16 cellular contexts compared by ENCODE assay signal in genomic region chr6:147075326-147075840, GRCh38.
DNase-seq lines count a peak whose midpoint lies in the region; ATAC-seq and TF ChIP-seq lines count a peak whose summit lies in the region.
"Had no signal": no experiment of that assay in that cellular context is flagged by ENCODE, and none has a peak within 500 bp of the region (broad histone marks: within the 10 kb centered on the region; RNA-seq: fewer than 3 reads in every experiment).

No MANE protein-coding gene starts in this region.

- H3K56ac ChIP-seq in IMR-90 (ENCODE audit: extremely low read depth, insufficient read depth, low read length): no peak overlapping the region

- H3K4ac ChIP-seq in IMR-90 (ENCODE audit: low read depth, low read length): no peak overlapping the region

- no peak overlapping the region for H4K8ac ChIP-seq in IMR-90 (ENCODE audit: low read depth in 2 of 2, low read length in 2 of 2)

- 80% methylated on average over 1 of the region's 3 CpGs; no CpG with 5 or more reads in 1 of the 2 experiments for WGBS in IMR-90 (ENCODE audit: extremely low coverage in 2 of 2, insufficient read length in 1 of 2), 2 experiments

- H3K9ac ChIP-seq in IMR-90 (ENCODE audit: low read depth, low read length): no peak overlapping the region

- no peaks in the 10 kb centered on the region for H4K20me1 ChIP-seq in IMR-90 (ENCODE audit: insufficient read depth, low read length)

- dilution Hi-C loops in IMR-90 (cut with HindIII; ENCODE audit: low sequenced_read_pairs, unreplicated experiment): no loop called here

- no peak for ATAC-seq in IMR-90 (ENCODE audit: low read depth)
- ATAC-seq in stimulated activated memory B cell treated with anti-CD40 and anti-IgM and Interleukin-4, amounts not matched to agents 10 μg/mL and 1 μg/mL and 100 μg/mL, for 72 hours: peak; percentile 28
- ATAC-seq: A549, GM12878, HepG2 had no signal

- H3K4me1 Mint-ChIP-seq in stimulated activated memory B cell treated with anti-CD40 and anti-IgM and Interleukin-4, amounts not matched to agents 10 μg/mL and 1 μg/mL and 100 μg/mL, for 72 hours: no peaks in the 10 kb centered on the region
- H3K4me1 Mint-ChIP-seq: CD4-positive, alpha-beta memory T cell had no signal

- TF ChIP-seq POLR2A in IMR-90 (IDR thresholded peaks at IDR 0.05; ENCODE audit: low read depth, low read length): no peak

- no peaks in the 10 kb centered on the region for H3K36me3 ChIP-seq in IMR-90 (ENCODE audit: control insufficient read depth, insufficient read depth, low read length)
- H3K36me3 ChIP-seq: BE2C had no signal

- no peak overlapping the region for H4K5ac ChIP-seq in IMR-90 (ENCODE audit: low read depth, low read length)

- TF ChIP-seq CTCF in IMR-90 (conservative IDR thresholded peaks at IDR 0.05; ENCODE audit: low read depth, low read length): no peak

- no peak overlapping the region for H2BK5ac ChIP-seq in IMR-90 (ENCODE audit: low read depth, low read length, poor library complexity, severe bottlenecking)

- TF ChIP-seq RAD21 in IMR-90 (IDR thresholded peaks at IDR 0.05; ENCODE audit: low read length): no peak

- no peaks in the 10 kb centered on the region for H3K27me3 Mint-ChIP-seq in stimulated activated memory B cell treated with anti-CD40 and anti-IgM and Interleukin-4, amounts not matched to agents 10 μg/mL and 1 μg/mL and 100 μg/mL, for 72 hours

- H4K91ac ChIP-seq in IMR-90 (ENCODE audit: insufficient read depth, low read depth, low read length): no peak overlapping the region

- no peak overlapping the region for H2AK9ac ChIP-seq in IMR-90 (replicated peaks; ENCODE audit: low read depth, low read length, poor library complexity)

- H3K14ac ChIP-seq in IMR-90 (replicated peaks; ENCODE audit: low read depth, low read length): no peak overlapping the region

- no peaks in the 10 kb centered on the region for H3K9me3 Mint-ChIP-seq in stimulated activated memory B cell treated with anti-CD40 and anti-IgM and Interleukin-4, amounts not matched to agents 10 μg/mL and 1 μg/mL and 100 μg/mL, for 72 hours
- H3K9me3 Mint-ChIP-seq: CD4-positive, alpha-beta memory T cell; HFFc6 had no signal

- DNase-seq in IMR-90: no peak
- peak; percentile 56 for DNase-seq in SK-MEL-5 (ENCODE audit: low read depth, low spot score)
- DNase-seq in cerebellum (ENCODE audit: low spot score): peak; percentile 45
- DNase-seq in NCI-H526 treated with DMSO at 0.1 percent for 48 hours (lab: John Stamatoyannopoulos, UW): no peak
- no peak for DNase-seq in GOT3 (lab: John Stamatoyannopoulos, UW)
- no peak for DNase-seq in NCI-H774 (lab: John Stamatoyannopoulos, UW)
- DNase-seq: BE2C; CD4-positive, alpha-beta memory T cell; DMS53; HCEC 1CT; HFFc6 had no signal

- H2BK15ac ChIP-seq in IMR-90 (ENCODE audit: low read depth, low read length): no peak overlapping the region

- no peaks in the 10 kb centered on the region for H3K4me1 ChIP-seq in IMR-90 (ENCODE audit: control insufficient read depth, insufficient read depth, low read length)
- H3K4me1 ChIP-seq: A549, BE2C had no signal

- H3K27me3 ChIP-seq in IMR-90 (ENCODE audit: control insufficient read depth, insufficient read depth, low read length): no peaks in the 10 kb centered on the region
- H3K27me3 ChIP-seq: BE2C had no signal

- H3K79me1 ChIP-seq in IMR-90 (ENCODE audit: low read depth in 1 of 2, low read length in 2 of 2): no peaks in the 10 kb centered on the region

- BruUV-seq in IMR-90 (replicated peaks; lab: Mats Ljungman, UMichigan): no TSS peak

- no peaks in the 10 kb centered on the region for H3K36me3 Mint-ChIP-seq in stimulated activated memory B cell treated with anti-CD40 and anti-IgM and Interleukin-4, amounts not matched to agents 10 μg/mL and 1 μg/mL and 100 μg/mL, for 72 hours
- H3K36me3 Mint-ChIP-seq: CD4-positive, alpha-beta memory T cell had no signal

- intact Hi-C loops in IMR-90 (cut with micrococcal nuclease): no loop called here

- no peak overlapping the region for H3K4me3 Mint-ChIP-seq in stimulated activated memory B cell treated with anti-CD40 and anti-IgM and Interleukin-4, amounts not matched to agents 10 μg/mL and 1 μg/mL and 100 μg/mL, for 72 hours
- H3K4me3 Mint-ChIP-seq: CD4-positive, alpha-beta memory T cell; HFFc6 had no signal

- H3K4me2 ChIP-seq in IMR-90 (ENCODE audit: low read depth, low read length): no peak overlapping the region
- H3K4me2 ChIP-seq: A549 had no signal

- in situ Hi-C loops in IMR-90 (cut with MboI; ENCODE audit: low sequenced_read_pairs) (no loop called here), SK-MEL-5 (cut with HindIII; ENCODE audit: low pct_unique_long_range_greater_than_20kb, low sequenced_read_pairs) (no loop called here)

- no peak overlapping the region for H3K18ac ChIP-seq in IMR-90 (ENCODE audit: low read depth, low read length)

- H3K27ac ChIP-seq in IMR-90 (ENCODE audit: insufficient read depth, low read length): no peak overlapping the region
- H3K27ac ChIP-seq: A549, C4-2B had no signal

- H3K9me3 ChIP-seq in IMR-90 (ENCODE audit: control insufficient read depth, insufficient read depth, low read length): no peaks in the 10 kb centered on the region
- H3K9me3 ChIP-seq: A549, BE2C had no signal

- H2BK120ac ChIP-seq in IMR-90 (ENCODE audit: low read depth, low read length): no peak overlapping the region

- H2AK5ac ChIP-seq in IMR-90 (ENCODE audit: low read depth, low read length): no peak overlapping the region

- H3K9me1 ChIP-seq in IMR-90 (ENCODE audit: insufficient read depth, low read length): no peaks in the 10 kb centered on the region

- POLR2A ChIA-PET in IMR-90 (lab: Charles Lee; ENCODE audit: unreplicated experiment): no interaction called here

- no peak overlapping the region for H3K27ac Mint-ChIP-seq in stimulated activated memory B cell treated with anti-CD40 and anti-IgM and Interleukin-4, amounts not matched to agents 10 μg/mL and 1 μg/mL and 100 μg/mL, for 72 hours
- H3K27ac Mint-ChIP-seq: CD4-positive, alpha-beta memory T cell; HFFc6 had no signal

- CTCF ChIA-PET in IMR-90 (lab: Yijun Ruan, JAX): no interaction called here

- H2BK20ac ChIP-seq in IMR-90 (ENCODE audit: low read depth, low read length): no peak overlapping the region

- no peak overlapping the region for H3K4me3 ChIP-seq in IMR-90 (ENCODE audit: insufficient read depth, low read depth, low read length)
- H3K4me3 ChIP-seq: A549, GM12878 had no signal

- H2AFZ ChIP-seq in IMR-90 (replicated peaks; ENCODE audit: low read length, poor library complexity): peak overlapping the region; percentile 37

- H3K23ac ChIP-seq in IMR-90 (ENCODE audit: low read depth, low read length): no peak overlapping the region

TF ChIP-seq in IMR-90, 13 proteins besides CTCF, POLR2A, EP300 and RAD21:
- TF ChIP-seq, protein P1, sequence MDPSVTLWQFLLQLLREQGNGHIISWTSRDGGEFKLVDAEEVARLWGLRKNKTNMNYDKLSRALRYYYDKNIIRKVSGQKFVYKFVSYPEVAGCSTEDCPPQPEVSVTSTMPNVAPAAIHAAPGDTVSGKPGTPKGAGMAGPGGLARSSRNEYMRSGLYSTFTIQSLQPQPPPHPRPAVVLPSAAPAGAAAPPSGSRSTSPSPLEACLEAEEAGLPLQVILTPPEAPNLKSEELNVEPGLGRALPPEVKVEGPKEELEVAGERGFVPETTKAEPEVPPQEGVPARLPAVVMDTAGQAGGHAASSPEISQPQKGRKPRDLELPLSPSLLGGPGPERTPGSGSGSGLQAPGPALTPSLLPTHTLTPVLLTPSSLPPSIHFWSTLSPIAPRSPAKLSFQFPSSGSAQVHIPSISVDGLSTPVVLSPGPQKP (IDR thresholded peaks at IDR 0.05; ENCODE audit: borderline replicate concordance, low read depth, low read length): no peak
- no peak for TF ChIP-seq MAZ (IDR thresholded peaks at IDR 0.05; ENCODE audit: borderline replicate concordance, low read depth, low read length)
- TF ChIP-seq NFE2L2 (IDR thresholded peaks at IDR 0.05; ENCODE audit: low read depth, low read length): no peak
- no peak for TF ChIP-seq MXI1 (IDR thresholded peaks at IDR 0.05; ENCODE audit: borderline replicate concordance, low read depth, low read length)
TF ChIP-seq in IMR-90: peak in this region for 0.

Comparison
In these comparisons a context has a peak if more than half of its experiments do, and no peak if none do; other contexts are left out.
1. DNase-seq: peak in SK-MEL-5 (single experiment) and cerebellum (single experiment); none in IMR-90 (single experiment), NCI-H526 treated with DMSO at 0.1 percent for 48 hours (single experiment), GOT3 (single experiment) and NCI-H774 (single experiment).